Comparison of ENCODE assay signal across 11 cellular contexts in genomic region chr14:69008411-69008810, GRCh38. TPM values are rescaled to one million over a fixed set of nuclear protein-coding genes. Genes with fewer than 3 reads are reported as not detected.
DNase-seq lines count a peak whose midpoint lies in the region; ATAC-seq and TF ChIP-seq lines count a peak whose summit lies in the region.
"Had no signal": no experiment of that assay in that cellular context is flagged by ENCODE, and none has a peak within 500 bp of the region (broad histone marks: within the 10 kb centered on the region; RNA-seq: fewer than 3 reads in every experiment).

No MANE protein-coding gene starts in this region.

- ATAC-seq in right cardiac atrium, result no peak

- no peak for TF ChIP-seq POLR2A in vagina (IDR thresholded peaks at IDR 0.05)

- H3K4me1 ChIP-seq in cardiac muscle cell (ENCODE audit: low read depth) (peaks cover 3% of the 10 kb centered on the region), right cardiac atrium (ENCODE audit: control insufficient read depth, insufficient read depth, low read length) (peaks cover 4% of the 10 kb centered on the region), vagina (peaks cover 19% of the 10 kb centered on the region)

- H3K4me3 ChIP-seq in cardiac muscle cell, result no peak overlapping the region
- no peak overlapping the region for H3K4me3 ChIP-seq in right cardiac atrium (ENCODE audit: low read length)
- no peak overlapping the region for H3K4me3 ChIP-seq in vagina
- H3K4me3 ChIP-seq: upper lobe of left lung had no signal

- H3K27ac Mint-ChIP-seq in endothelial cell (ENCODE audit: unreplicated experiment), result no peak overlapping the region

- DNase-seq in cardiac muscle cell (ENCODE audit: low read depth in 1 of 2, low spot score in 1 of 2) (peak; percentile 23 to 60), right cardiac atrium (no peak), astrocyte of the hippocampus (ENCODE audit: low read depth, low spot score) (peak; percentile 86), myocyte (ENCODE audit: low read depth) (peak; percentile 27), SW480 (ENCODE audit: low spot score) (no peak), endothelial cell (ENCODE audit: low spot score) (no peak), vagina (ENCODE audit: extremely low spot score in 2 of 2) (no peak), HT-29 (ENCODE audit: low spot score) (no peak)
- DNase-seq: mesendoderm, upper lobe of left lung had no signal

- no peaks in the 10 kb centered on the region for H3K36me3 Mint-ChIP-seq in endothelial cell (ENCODE audit: low read depth, unreplicated experiment)

- 54% methylated on average over 1 of the region's 1 CpG for WGBS in right cardiac atrium

- H3K27ac ChIP-seq in cardiac muscle cell, result peak overlapping the region; percentile 69
- no peak overlapping the region for H3K27ac ChIP-seq in right cardiac atrium (ENCODE audit: low read length)
- H3K27ac ChIP-seq in vagina, result no peak overlapping the region
- H3K27ac ChIP-seq: epithelial cell of prostate had no signal

- no peaks in the 10 kb centered on the region for H3K9me3 Mint-ChIP-seq in endothelial cell (ENCODE audit: unreplicated experiment)

- intact Hi-C loops in right cardiac atrium (cut with DNase I) (no loop called here), vagina (cut with DNase I) (no loop called here)

- no peaks in the 10 kb centered on the region for H3K9me3 ChIP-seq in cardiac muscle cell (ENCODE audit: low read depth)
- no peaks in the 10 kb centered on the region for H3K9me3 ChIP-seq in right cardiac atrium (ENCODE audit: control insufficient read depth, low read length)
- no peaks in the 10 kb centered on the region for H3K9me3 ChIP-seq in vagina
- H3K9me3 ChIP-seq: upper lobe of left lung had no signal

- H3K4me1 Mint-ChIP-seq in endothelial cell (ENCODE audit: unreplicated experiment), result no peaks in the 10 kb centered on the region

- H3K4me3 Mint-ChIP-seq in endothelial cell (ENCODE audit: unreplicated experiment), result no peak overlapping the region

- TF ChIP-seq CTCF in cardiac muscle cell (IDR thresholded peaks at IDR 0.05; ENCODE audit: low read depth, low read length), result no peak
- TF ChIP-seq CTCF in endothelial cell (IDR thresholded peaks at IDR 0.05; ENCODE audit: unreplicated experiment), result no peak
- no peak for TF ChIP-seq CTCF in vagina (IDR thresholded peaks at IDR 0.05)

- peaks cover 11% of the 10 kb centered on the region for H3K27me3 Mint-ChIP-seq in endothelial cell (ENCODE audit: unreplicated experiment)

- no peaks in the 10 kb centered on the region for H3K27me3 ChIP-seq in cardiac muscle cell
- no peaks in the 10 kb centered on the region for H3K27me3 ChIP-seq in right cardiac atrium (ENCODE audit: control insufficient read depth, insufficient read depth)
- no peaks in the 10 kb centered on the region for H3K27me3 ChIP-seq in vagina
- H3K27me3 ChIP-seq: upper lobe of left lung had no signal

- H3K36me3 ChIP-seq in cardiac muscle cell (no peaks in the 10 kb centered on the region), vagina (no peaks in the 10 kb centered on the region)
- H3K36me3 ChIP-seq: upper lobe of left lung had no signal

RNA-seq across cellular contexts. Expression of gene ACTN1, which starts 29.3 kb away (rescaled TPM):
- 167 and 169 TPM in 2 replicates for total RNA-seq in cardiac muscle cell
- polyA plus RNA-seq in cardiac muscle cell, result 171 and 202 TPM in 2 replicates
- 100 to 1,000 TPM; 133 to 305 (median 171) TPM for total RNA-seq in right cardiac atrium
- polyA plus RNA-seq in right cardiac atrium, result 80.5 TPM
- total RNA-seq in myocyte, result 171 and 188 TPM in 2 replicates
- polyA plus RNA-seq in myocyte (2012), result 773 TPM
- total RNA-seq in endothelial cell (ENCODE audit: unreplicated experiment), result 130 TPM
- total RNA-seq in vagina, result 209 TPM
- total RNA-seq in HT-29 (2014; rRNA removed; shearing (Covaris generic)), result 104 and 115 TPM in 2 replicates

Comparison
In these comparisons a context has a peak if more than half of its experiments do, and no peak if none do; other contexts are left out.
1. DNase-seq: peak in cardiac muscle cell (2 of 2), astrocyte of the hippocampus (single experiment) and myocyte (single experiment); none in right cardiac atrium (0 of 3), SW480 (single experiment), endothelial cell (single experiment), vagina (0 of 2) and HT-29 (single experiment).